In the genomic region with DNA sequence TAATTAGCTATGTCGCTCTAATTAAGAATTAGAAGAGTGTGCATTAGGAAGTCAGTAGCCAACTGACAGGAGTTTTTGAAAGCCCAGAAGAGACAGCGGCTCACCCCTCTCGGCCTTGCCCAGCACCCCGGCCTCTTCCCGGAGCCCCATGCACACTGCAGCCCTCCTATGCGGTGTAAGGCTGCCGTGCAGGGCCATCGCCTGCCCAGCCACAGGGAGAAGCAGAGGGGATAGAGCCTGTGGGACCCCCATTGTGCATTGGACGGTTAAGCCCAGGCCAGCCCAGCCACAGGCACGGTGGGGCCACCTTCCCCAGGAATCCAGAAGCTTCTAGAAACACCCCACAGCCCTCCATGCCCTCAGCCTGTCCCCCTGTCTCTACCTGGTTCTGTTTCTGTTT, we compare ENCODE assay signal across 18 cellular contexts.
A peak's percentile ranks its signal among the peaks of the same experiment; 100 is the strongest.
DNase-seq lines count a peak whose midpoint lies in the region; ATAC-seq, FAIRE-seq and TF ChIP-seq lines count a peak whose summit lies in the region.
"Had no signal": no experiment of that assay in that cellular context is flagged by ENCODE, and none has a peak within 500 bp of the region (broad histone marks: within the 10 kb centered on the region; RNA-seq: fewer than 3 reads in every experiment).

No MANE protein-coding gene starts in this region.

- no peak overlapping the region for H3K4me3 Mint-ChIP-seq in neural progenitor cell
- H3K4me3 Mint-ChIP-seq in activated T-cell treated with anti-CD3 and anti-CD28 coated beads, Interleukin-2, amount 50 U/mL, for 72 hours, result no peak overlapping the region
- H3K4me3 Mint-ChIP-seq: CD4-positive, alpha-beta memory T cell had no signal

- no peak for TF ChIP-seq POLR2A in K562 (conservative IDR thresholded peaks at IDR 0.05)

- H3K27me3 ChIP-seq in H7 (ENCODE audit: control insufficient read depth, insufficient read depth, low read length) (no peaks in the 10 kb centered on the region), K562 (ENCODE audit: control insufficient read depth in 2 of 2, insufficient read depth in 2 of 2, low read length in 2 of 2) (peaks cover 11 to 20% of the 10 kb centered on the region in 2 experiments; a peak in 4 of 5 replicates), neural progenitor cell (no peaks in the 10 kb centered on the region)

- no peak overlapping the region for H3K27ac ChIP-seq in K562 (ENCODE audit: extremely low read depth, low read depth, low read length)
- no peak overlapping the region for H3K27ac ChIP-seq in neural progenitor cell

- H3K79me2 ChIP-seq in K562 (ENCODE audit: control insufficient read depth, insufficient read depth, low read length) (no peaks in the 10 kb centered on the region), neural progenitor cell (ENCODE audit: low read depth) (no peaks in the 10 kb centered on the region)

- H3K36me3 Mint-ChIP-seq in neural progenitor cell, result no peaks in the 10 kb centered on the region
- H3K36me3 Mint-ChIP-seq in activated T-cell treated with anti-CD3 and anti-CD28 coated beads, Interleukin-2, amount 50 U/mL, for 72 hours (ENCODE audit: insufficient read depth in 2 of 2), result no peaks in the 10 kb centered on the region
- H3K36me3 Mint-ChIP-seq: CD4-positive, alpha-beta memory T cell had no signal

- peak; percentile 55 for DNase-seq in H7
- DNase-seq in K562 (ENCODE audit: extremely low read depth in 1 of 4, low spot score in 3 of 4), result no peak
- peak; percentile 40 for DNase-seq in neural progenitor cell (ENCODE audit: low spot score)
- peak; percentile 40 for DNase-seq in retina
- no peak for DNase-seq in cardiac septum (ENCODE audit: low spot score)
- no peak for DNase-seq in activated T-cell treated with anti-CD3 and anti-CD28 coated beads, Interleukin-2, amount 50 U/mL, for 72 hours
- DNase-seq: C1 segment of cervical spinal cord; Calu3; CD4-positive, alpha-beta memory T cell; COR-L47; DMS53; DMS79 treated with DMSO at 0.1 percent for 48 hours; GOT3; HCEC 1CT had no signal

- no peaks in the 10 kb centered on the region for H3K9me1 ChIP-seq in K562 (ENCODE audit: control insufficient read depth, insufficient read depth, low read length)

- intact Hi-C loops in K562 (cut with micrococcal nuclease), result no loop called here
- intact Hi-C loops in cardiac septum (cut with DNase I), result no loop called here

- no peak overlapping the region for H3K4me2 ChIP-seq in K562 (ENCODE audit: insufficient read depth, low read length)
- peak overlapping the region; percentile 45 for H3K4me2 ChIP-seq in neural progenitor cell

- POLR2A ChIA-PET in K562 (lab: Yijun Ruan, JAX), result interaction anchor here (0.6 kb wide), 1 partner anchor 87 kb away, joined by 4 read pairs; no protein-coding TSS in a partner anchor

- H3K9ac ChIP-seq in K562 (ENCODE audit: insufficient read depth in 1 of 2, low read depth in 2 of 2, low read length in 2 of 2), result no peak overlapping the region
- no peak overlapping the region for H3K9ac ChIP-seq in neural progenitor cell

- FAIRE-seq in K562 (lab: Jason Lieb, UNC), result no peak
- FAIRE-seq: G401.6, GM12892, H54 had no signal

- H3K9me3 Mint-ChIP-seq in neural progenitor cell, result no peaks in the 10 kb centered on the region
- H3K9me3 Mint-ChIP-seq in activated T-cell treated with anti-CD3 and anti-CD28 coated beads, Interleukin-2, amount 50 U/mL, for 72 hours, result no peaks in the 10 kb centered on the region

- peaks cover 15% of the 10 kb centered on the region for H3K4me1 Mint-ChIP-seq in neural progenitor cell
- H3K4me1 Mint-ChIP-seq in activated T-cell treated with anti-CD3 and anti-CD28 coated beads, Interleukin-2, amount 50 U/mL, for 72 hours (ENCODE audit: low read depth), result no peaks in the 10 kb centered on the region
- H3K4me1 Mint-ChIP-seq: CD4-positive, alpha-beta memory T cell had no signal

- TF ChIP-seq RAD21 in K562 (CRISPR knock-in tag; conservative IDR thresholded peaks at IDR 0.05 in 1 of 2, IDR thresholded peaks at IDR 0.05 in 1 of 2), result no peak

- BruUV-seq in K562 (replicated peaks; lab: Mats Ljungman, UMichigan), result no TSS peak

- H2AFZ ChIP-seq in K562 (ENCODE audit: low read depth, low read length), result no peak overlapping the region
- H2AFZ ChIP-seq in neural progenitor cell (replicated peaks), result no peak overlapping the region

- H4K20me1 ChIP-seq in K562 (replicated peaks; ENCODE audit: control insufficient read depth, insufficient read depth, low read length) (no peaks in the 10 kb centered on the region), neural progenitor cell (ENCODE audit: low read depth) (no peaks in the 10 kb centered on the region)

- peaks cover 6% of the 10 kb centered on the region for H3K27me3 Mint-ChIP-seq in neural progenitor cell (ENCODE audit: insufficient read depth, low read depth)
- H3K27me3 Mint-ChIP-seq in activated T-cell treated with anti-CD3 and anti-CD28 coated beads, Interleukin-2, amount 50 U/mL, for 72 hours (ENCODE audit: low read depth), result no peaks in the 10 kb centered on the region

- H3K27ac Mint-ChIP-seq in neural progenitor cell, result no peak overlapping the region
- no peak overlapping the region for H3K27ac Mint-ChIP-seq in activated T-cell treated with anti-CD3 and anti-CD28 coated beads, Interleukin-2, amount 50 U/mL, for 72 hours
- H3K27ac Mint-ChIP-seq: CD4-positive, alpha-beta memory T cell had no signal

- 22% methylated on average over 5 of the region's 10 CpGs for WGBS in K562 (ENCODE audit: insufficient coverage, low coverage, missing lambda C conversion rate)

- ATAC-seq in K562 (peak; percentile 36), HG03025 (IDR thresholded peaks at IDR 0.05; ENCODE audit: low FRiP score, unreplicated experiment) (no peak)
- ATAC-seq in activated T-cell treated with anti-CD3 and anti-CD28 coated beads, Interleukin-2, amount 50 U/mL, for 72 hours (replicated peaks in 1 of 2), result no peak

- H3K4me1 ChIP-seq in K562 (replicated peaks in 1 of 2; ENCODE audit: control insufficient read depth in 2 of 2, insufficient read depth in 2 of 2, low read length in 2 of 2), result peaks cover 0 to 7% of the 10 kb centered on the region in 2 experiments; a peak in 2 of 5 replicates
- H3K4me1 ChIP-seq in neural progenitor cell, result peaks cover 37% of the 10 kb centered on the region

- in situ Hi-C loops in K562 (cut with MboI), result no loop called here

- TF ChIP-seq CTCF in K562 (IDR thresholded peaks at IDR 0.05 in 2 of 3, conservative IDR thresholded peaks at IDR 0.05 in 1 of 3; ENCODE audit: insufficient read depth in 2 of 3, low read depth in 1 of 3, low read length in 3 of 3) (no peak), neural progenitor cell (IDR thresholded peaks at IDR 0.05) (no peak)

- no peak for TF ChIP-seq EP300 in K562 (IDR thresholded peaks at IDR 0.05; ENCODE audit: low read length)

- no peak overlapping the region for H3K4me3 ChIP-seq in H7 (ENCODE audit: insufficient read depth, low read depth, low read length)
- no peak overlapping the region for H3K4me3 ChIP-seq in K562
- no peak overlapping the region for H3K4me3 ChIP-seq in neural progenitor cell

- peaks cover 17% of the 10 kb centered on the region for H3F3A ChIP-seq in neural progenitor cell (ENCODE audit: low read depth)

- CTCF ChIA-PET in K562 (lab: Yijun Ruan, JAX; ENCODE audit: low intra/inter-chr PET ratio), result no interaction called here

- H3K36me3 ChIP-seq in H7 (replicated peaks; ENCODE audit: control insufficient read depth, insufficient read depth, low read length), result no peaks in the 10 kb centered on the region
- H3K36me3 ChIP-seq in K562 (ENCODE audit: control insufficient read depth, insufficient read depth, low read length), result no peaks in the 10 kb centered on the region
- H3K36me3 ChIP-seq in neural progenitor cell, result no peaks in the 10 kb centered on the region

- no peaks in the 10 kb centered on the region for H3K9me3 ChIP-seq in K562 (replicated peaks; ENCODE audit: control insufficient read depth, insufficient read depth, low read depth, low read length)
- H3K9me3 ChIP-seq in neural progenitor cell (ENCODE audit: low read depth), result no peaks in the 10 kb centered on the region

TF ChIP-seq in K562, 482 proteins besides CTCF, POLR2A, EP300 and RAD21 (continues in another document):
- TF ChIP-seq STAT5A (IDR thresholded peaks at IDR 0.05; ENCODE audit: borderline replicate concordance, low read length) (no peak), NFYB (IDR thresholded peaks at IDR 0.05; ENCODE audit: extremely low read depth, insufficient read length) (no peak), MTF1 (CRISPR knock-in tag; IDR thresholded peaks at IDR 0.05; ENCODE audit: borderline replicate concordance) (no peak), BCL6 (CRISPR knock-in tag; IDR thresholded peaks at IDR 0.05) (no peak), NELFE (IDR thresholded peaks at IDR 0.05; ENCODE audit: insufficient read depth, insufficient read length) (no peak), ZNF263 (CRISPR knock-in tag; IDR thresholded peaks at IDR 0.05; ENCODE audit: borderline replicate concordance) (no peak), POLR2H (tag; IDR thresholded peaks at IDR 0.05; ENCODE audit: low read depth) (no peak), E2F4 (CRISPR knock-in tag; IDR thresholded peaks at IDR 0.05; ENCODE audit: low read depth) (no peak), BCOR (IDR thresholded peaks at IDR 0.05) (no peak), RBFOX2 (IDR thresholded peaks at IDR 0.05; ENCODE audit: low read depth, low read length) (no peak)
- TF ChIP-seq, protein P1, sequence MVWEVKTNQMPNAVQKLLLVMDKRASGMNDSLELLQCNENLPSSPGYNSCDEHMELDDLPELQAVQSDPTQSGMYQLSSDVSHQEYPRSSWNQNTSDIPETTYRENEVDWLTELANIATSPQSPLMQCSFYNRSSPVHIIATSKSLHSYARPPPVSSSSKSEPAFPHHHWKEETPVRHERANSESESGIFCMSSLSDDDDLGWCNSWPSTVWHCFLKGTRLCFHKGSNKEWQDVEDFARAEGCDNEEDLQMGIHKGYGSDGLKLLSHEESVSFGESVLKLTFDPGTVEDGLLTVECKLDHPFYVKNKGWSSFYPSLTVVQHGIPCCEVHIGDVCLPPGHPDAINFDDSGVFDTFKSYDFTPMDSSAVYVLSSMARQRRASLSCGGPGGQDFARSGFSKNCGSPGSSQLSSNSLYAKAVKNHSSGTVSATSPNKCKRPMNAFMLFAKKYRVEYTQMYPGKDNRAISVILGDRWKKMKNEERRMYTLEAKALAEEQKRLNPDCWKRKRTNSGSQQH (CRISPR knock-in tag; IDR thresholded peaks at IDR 0.05), result no peak

Comparison
In these comparisons a context has a peak if more than half of its experiments do, and no peak if none do; other contexts are left out.
1. DNase-seq: peak in H7 (single experiment), neural progenitor cell (single experiment) and retina (single experiment); none in K562 (0 of 4), cardiac septum (single experiment) and activated T-cell treated with anti-CD3 and anti-CD28 coated beads, Interleukin-2, amount 50 U/mL, for 72 hours (0 of 2).